1 cellular context compared by ENCODE assay signal in the genomic region with DNA sequence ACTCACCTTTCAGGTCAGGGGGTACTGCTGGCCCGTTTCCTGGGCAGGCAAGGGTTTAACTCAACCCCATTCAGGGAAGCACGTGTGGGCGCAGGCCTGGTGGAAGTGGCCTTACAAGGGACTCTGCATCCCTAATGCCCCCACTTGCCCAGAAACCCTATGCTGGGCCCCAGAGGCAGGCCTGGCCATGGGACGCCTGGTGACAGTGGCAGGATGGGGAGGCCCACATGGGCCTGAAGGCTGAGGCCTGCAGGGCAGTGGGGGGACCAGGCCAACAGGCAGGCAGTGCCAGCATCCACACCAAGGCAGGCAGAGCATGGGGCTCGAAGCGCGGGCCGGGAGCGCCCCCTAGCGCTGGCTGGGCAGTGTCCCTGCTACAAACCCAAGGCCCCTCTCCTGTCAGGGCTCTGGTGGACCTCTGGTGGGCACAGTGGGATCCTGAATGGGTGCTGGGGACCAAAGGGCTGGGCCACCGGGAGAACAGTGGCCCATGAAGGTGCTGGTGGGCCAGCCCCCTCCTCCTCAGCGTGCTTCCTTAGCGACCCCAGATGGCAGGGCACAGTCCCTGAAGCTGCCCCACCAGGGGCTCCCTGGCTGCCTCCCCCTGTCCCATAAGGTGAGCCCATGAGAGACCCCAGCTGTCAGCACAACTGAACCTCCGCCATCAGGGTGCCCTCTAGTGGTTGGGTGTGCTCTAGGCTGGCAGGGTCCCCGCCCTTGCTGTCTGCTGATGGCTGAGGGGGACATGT.
TF ChIP-seq lines count a peak whose summit lies in the region.

No MANE protein-coding gene starts in this region.

TF ChIP-seq in HepG2, 621 proteins besides CTCF, POLR2A, EP300 and RAD21 (continued from another document and continues in another):
- TF ChIP-seq, protein P1, sequence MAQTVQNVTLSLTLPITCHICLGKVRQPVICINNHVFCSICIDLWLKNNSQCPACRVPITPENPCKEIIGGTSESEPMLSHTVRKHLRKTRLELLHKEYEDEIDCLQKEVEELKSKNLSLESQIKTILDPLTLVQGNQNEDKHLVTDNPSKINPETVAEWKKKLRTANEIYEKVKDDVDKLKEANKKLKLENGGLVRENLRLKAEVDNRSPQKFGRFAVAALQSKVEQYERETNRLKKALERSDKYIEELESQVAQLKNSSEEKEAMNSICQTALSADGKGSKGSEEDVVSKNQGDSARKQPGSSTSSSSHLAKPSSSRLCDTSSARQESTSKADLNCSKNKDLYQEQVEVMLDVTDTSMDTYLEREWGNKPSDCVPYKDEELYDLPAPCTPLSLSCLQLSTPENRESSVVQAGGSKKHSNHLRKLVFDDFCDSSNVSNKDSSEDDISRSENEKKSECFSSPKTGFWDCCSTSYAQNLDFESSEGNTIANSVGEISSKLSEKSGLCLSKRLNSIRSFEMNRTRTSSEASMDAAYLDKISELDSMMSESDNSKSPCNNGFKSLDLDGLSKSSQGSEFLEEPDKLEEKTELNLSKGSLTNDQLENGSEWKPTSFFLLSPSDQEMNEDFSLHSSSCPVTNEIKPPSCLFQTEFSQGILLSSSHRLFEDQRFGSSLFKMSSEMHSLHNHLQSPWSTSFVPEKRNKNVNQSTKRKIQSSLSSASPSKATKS (CRISPR knock-in tag; IDR thresholded peaks at IDR 0.05) = no peak
- TF ChIP-seq ZNF382 (CRISPR knock-in tag; IDR thresholded peaks at IDR 0.05; ENCODE audit: borderline replicate concordance) = no peak
- peak; percentile 74 for TF ChIP-seq SRSF1 (optimal IDR thresholded peaks at IDR 0.05; ENCODE audit: low read depth, low read length)
- no peak for TF ChIP-seq NFYB (CRISPR knock-in tag; IDR thresholded peaks at IDR 0.05)
- TF ChIP-seq HCFC1 (IDR thresholded peaks at IDR 0.05; ENCODE audit: low read depth, low read length) = no peak
- TF ChIP-seq, protein P2, sequence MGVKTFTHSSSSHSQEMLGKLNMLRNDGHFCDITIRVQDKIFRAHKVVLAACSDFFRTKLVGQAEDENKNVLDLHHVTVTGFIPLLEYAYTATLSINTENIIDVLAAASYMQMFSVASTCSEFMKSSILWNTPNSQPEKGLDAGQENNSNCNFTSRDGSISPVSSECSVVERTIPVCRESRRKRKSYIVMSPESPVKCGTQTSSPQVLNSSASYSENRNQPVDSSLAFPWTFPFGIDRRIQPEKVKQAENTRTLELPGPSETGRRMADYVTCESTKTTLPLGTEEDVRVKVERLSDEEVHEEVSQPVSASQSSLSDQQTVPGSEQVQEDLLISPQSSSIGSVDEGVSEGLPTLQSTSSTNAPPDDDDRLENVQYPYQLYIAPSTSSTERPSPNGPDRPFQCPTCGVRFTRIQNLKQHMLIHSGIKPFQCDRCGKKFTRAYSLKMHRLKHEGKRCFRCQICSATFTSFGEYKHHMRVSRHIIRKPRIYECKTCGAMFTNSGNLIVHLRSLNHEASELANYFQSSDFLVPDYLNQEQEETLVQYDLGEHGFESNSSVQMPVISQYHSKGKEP (CRISPR knock-in tag; IDR thresholded peaks at IDR 0.05) = no peak
- no peak for TF ChIP-seq ZNF225 (CRISPR knock-in tag; IDR thresholded peaks at IDR 0.05)
- no peak for TF ChIP-seq RARG (CRISPR knock-in tag; IDR thresholded peaks at IDR 0.05; ENCODE audit: low read depth)
- no peak for TF ChIP-seq ZNF720 (CRISPR knock-in tag; IDR thresholded peaks at IDR 0.05)
- no peak for TF ChIP-seq RFX1 (IDR thresholded peaks at IDR 0.05)
- TF ChIP-seq FOXC1 (CRISPR knock-in tag; IDR thresholded peaks at IDR 0.05; ENCODE audit: borderline replicate concordance) = peak; percentile 78
- TF ChIP-seq ZNF136 (CRISPR knock-in tag; IDR thresholded peaks at IDR 0.05; ENCODE audit: low read depth) = 0 out of 2 replicates have a peak, but pooled peaks have one; percentile 25
- TF ChIP-seq NFE2 (CRISPR knock-in tag; IDR thresholded peaks at IDR 0.05) = no peak
- TF ChIP-seq, protein P3, sequence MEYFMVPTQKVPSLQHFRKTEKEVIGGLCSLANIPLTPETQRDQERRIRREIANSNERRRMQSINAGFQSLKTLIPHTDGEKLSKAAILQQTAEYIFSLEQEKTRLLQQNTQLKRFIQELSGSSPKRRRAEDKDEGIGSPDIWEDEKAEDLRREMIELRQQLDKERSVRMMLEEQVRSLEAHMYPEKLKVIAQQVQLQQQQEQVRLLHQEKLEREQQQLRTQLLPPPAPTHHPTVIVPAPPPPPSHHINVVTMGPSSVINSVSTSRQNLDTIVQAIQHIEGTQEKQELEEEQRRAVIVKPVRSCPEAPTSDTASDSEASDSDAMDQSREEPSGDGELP (IDR thresholded peaks at IDR 0.05; ENCODE audit: borderline replicate concordance, low read depth) = no peak
- TF ChIP-seq SNAPC2 (CRISPR knock-in tag; IDR thresholded peaks at IDR 0.05) = no peak
- no peak for TF ChIP-seq ZNF563 (CRISPR knock-in tag; IDR thresholded peaks at IDR 0.05)
- TF ChIP-seq MYC (CRISPR knock-in tag; IDR thresholded peaks at IDR 0.05; ENCODE audit: borderline replicate concordance) = peak; percentile 67; the same call in 1 of the 2 replicates
- TF ChIP-seq ZFAT (CRISPR knock-in tag; conservative IDR thresholded peaks at IDR 0.05) = no peak
- peak; percentile 36; the same call in 2 of the 3 replicates for TF ChIP-seq MXI1 (IDR thresholded peaks at IDR 0.05; ENCODE audit: borderline replicate concordance, low read depth, low read length)
- TF ChIP-seq ZNF207 (IDR thresholded peaks at IDR 0.05; ENCODE audit: borderline replicate concordance) = no peak
- TF ChIP-seq, protein P4, sequence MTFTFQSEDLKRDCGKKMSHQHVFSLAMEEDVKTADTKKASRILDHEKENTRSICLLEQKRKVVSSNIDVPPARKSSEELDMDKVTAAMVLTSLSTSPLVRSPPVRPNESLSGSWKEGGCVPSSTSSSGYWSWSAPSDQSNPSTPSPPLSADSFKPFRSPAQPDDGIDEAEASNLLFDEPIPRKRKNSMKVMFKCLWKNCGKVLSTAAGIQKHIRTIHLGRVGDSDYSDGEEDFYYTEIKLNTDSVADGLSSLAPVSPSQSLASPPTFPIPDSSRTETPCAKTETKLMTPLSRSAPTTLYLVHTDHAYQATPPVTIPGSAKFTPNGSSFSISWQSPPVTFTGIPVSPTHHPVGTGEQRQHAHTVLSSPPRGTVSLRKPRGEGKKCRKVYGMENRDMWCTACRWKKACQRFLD (CRISPR knock-in tag; IDR thresholded peaks at IDR 0.05; ENCODE audit: borderline replicate concordance) = 0 out of 2 replicates have a peak, but pooled peaks have one; percentile 57
- no peak for TF ChIP-seq ZSCAN29 (CRISPR knock-in tag; conservative IDR thresholded peaks at IDR 0.05)
- TF ChIP-seq, protein P5, sequence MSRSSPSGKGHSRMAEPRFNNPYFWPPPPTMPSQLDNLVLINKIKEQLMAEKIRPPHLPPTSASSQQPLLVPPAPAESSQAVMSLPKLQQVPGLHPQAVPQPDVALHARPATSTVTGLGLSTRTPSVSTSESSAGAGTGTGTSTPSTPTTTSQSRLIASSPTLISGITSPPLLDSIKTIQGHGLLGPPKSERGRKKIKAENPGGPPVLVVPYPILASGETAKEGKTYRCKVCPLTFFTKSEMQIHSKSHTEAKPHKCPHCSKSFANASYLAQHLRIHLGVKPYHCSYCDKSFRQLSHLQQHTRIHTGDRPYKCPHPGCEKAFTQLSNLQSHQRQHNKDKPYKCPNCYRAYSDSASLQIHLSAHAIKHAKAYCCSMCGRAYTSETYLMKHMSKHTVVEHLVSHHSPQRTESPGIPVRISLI (CRISPR knock-in tag; IDR thresholded peaks at IDR 0.05; ENCODE audit: borderline replicate concordance) = no peak
- TF ChIP-seq ZNF564 (CRISPR knock-in tag; IDR thresholded peaks at IDR 0.05) = 0 out of 2 replicates have a peak, but pooled peaks have one; percentile 70
- TF ChIP-seq, protein P6, sequence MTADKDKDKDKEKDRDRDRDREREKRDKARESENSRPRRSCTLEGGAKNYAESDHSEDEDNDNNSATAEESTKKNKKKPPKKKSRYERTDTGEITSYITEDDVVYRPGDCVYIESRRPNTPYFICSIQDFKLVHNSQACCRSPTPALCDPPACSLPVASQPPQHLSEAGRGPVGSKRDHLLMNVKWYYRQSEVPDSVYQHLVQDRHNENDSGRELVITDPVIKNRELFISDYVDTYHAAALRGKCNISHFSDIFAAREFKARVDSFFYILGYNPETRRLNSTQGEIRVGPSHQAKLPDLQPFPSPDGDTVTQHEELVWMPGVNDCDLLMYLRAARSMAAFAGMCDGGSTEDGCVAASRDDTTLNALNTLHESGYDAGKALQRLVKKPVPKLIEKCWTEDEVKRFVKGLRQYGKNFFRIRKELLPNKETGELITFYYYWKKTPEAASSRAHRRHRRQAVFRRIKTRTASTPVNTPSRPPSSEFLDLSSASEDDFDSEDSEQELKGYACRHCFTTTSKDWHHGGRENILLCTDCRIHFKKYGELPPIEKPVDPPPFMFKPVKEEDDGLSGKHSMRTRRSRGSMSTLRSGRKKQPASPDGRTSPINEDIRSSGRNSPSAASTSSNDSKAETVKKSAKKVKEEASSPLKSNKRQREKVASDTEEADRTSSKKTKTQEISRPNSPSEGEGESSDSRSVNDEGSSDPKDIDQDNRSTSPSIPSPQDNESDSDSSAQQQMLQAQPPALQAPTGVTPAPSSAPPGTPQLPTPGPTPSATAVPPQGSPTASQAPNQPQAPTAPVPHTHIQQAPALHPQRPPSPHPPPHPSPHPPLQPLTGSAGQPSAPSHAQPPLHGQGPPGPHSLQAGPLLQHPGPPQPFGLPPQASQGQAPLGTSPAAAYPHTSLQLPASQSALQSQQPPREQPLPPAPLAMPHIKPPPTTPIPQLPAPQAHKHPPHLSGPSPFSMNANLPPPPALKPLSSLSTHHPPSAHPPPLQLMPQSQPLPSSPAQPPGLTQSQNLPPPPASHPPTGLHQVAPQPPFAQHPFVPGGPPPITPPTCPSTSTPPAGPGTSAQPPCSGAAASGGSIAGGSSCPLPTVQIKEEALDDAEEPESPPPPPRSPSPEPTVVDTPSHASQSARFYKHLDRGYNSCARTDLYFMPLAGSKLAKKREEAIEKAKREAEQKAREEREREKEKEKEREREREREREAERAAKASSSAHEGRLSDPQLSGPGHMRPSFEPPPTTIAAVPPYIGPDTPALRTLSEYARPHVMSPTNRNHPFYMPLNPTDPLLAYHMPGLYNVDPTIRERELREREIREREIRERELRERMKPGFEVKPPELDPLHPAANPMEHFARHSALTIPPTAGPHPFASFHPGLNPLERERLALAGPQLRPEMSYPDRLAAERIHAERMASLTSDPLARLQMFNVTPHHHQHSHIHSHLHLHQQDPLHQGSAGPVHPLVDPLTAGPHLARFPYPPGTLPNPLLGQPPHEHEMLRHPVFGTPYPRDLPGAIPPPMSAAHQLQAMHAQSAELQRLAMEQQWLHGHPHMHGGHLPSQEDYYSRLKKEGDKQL (CRISPR knock-in tag; IDR thresholded peaks at IDR 0.05; ENCODE audit: low read depth) = no peak
- TF ChIP-seq TCF7L2 (IDR thresholded peaks at IDR 0.05; ENCODE audit: low read depth, low read length) = no peak
- peak; percentile 91 for TF ChIP-seq ZC3H13 (CRISPR knock-in tag; IDR thresholded peaks at IDR 0.05)
- TF ChIP-seq, protein P7, sequence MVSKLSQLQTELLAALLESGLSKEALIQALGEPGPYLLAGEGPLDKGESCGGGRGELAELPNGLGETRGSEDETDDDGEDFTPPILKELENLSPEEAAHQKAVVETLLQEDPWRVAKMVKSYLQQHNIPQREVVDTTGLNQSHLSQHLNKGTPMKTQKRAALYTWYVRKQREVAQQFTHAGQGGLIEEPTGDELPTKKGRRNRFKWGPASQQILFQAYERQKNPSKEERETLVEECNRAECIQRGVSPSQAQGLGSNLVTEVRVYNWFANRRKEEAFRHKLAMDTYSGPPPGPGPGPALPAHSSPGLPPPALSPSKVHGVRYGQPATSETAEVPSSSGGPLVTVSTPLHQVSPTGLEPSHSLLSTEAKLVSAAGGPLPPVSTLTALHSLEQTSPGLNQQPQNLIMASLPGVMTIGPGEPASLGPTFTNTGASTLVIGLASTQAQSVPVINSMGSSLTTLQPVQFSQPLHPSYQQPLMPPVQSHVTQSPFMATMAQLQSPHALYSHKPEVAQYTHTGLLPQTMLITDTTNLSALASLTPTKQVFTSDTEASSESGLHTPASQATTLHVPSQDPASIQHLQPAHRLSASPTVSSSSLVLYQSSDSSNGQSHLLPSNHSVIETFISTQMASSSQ (IDR thresholded peaks at IDR 0.05; ENCODE audit: low read depth) = no peak
- TF ChIP-seq, protein P7 (CRISPR knock-in tag; IDR thresholded peaks at IDR 0.05; ENCODE audit: borderline replicate concordance) = no peak; the same call in 1 of the 2 replicates
- TF ChIP-seq, protein P8, sequence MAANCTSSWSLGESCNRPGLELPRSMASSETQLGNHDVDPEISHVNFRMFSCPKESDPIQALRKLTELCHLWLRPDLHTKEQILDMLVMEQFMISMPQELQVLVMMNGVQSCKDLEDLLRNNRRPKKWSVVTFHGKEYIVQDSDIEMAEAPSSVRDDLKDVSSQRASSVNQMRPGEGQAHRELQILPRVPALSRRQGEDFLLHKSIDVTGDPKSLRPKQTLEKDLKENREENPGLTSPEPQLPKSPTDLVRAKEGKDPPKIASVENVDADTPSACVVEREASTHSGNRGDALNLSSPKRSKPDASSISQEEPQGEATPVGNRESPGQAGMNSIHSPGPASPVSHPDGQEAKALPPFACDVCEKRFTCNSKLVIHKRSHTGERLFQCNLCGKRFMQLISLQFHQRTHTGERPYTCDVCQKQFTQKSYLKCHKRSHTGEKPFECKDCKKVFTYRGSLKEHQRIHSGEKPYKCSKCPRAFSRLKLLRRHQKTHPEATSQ (CRISPR knock-in tag; IDR thresholded peaks at IDR 0.05; ENCODE audit: borderline replicate concordance) = no peak; the same call in 1 of the 2 replicates
- no peak for TF ChIP-seq ZNF607 (CRISPR knock-in tag; IDR thresholded peaks at IDR 0.05; ENCODE audit: borderline replicate concordance)
- no peak for TF ChIP-seq ZNF326 (CRISPR knock-in tag; IDR thresholded peaks at IDR 0.05; ENCODE audit: borderline replicate concordance)
